In genomic region chr15:29942548-29942947, GRCh38 we compare ENCODE assay signal across 22 cellular contexts.
"Had no signal": no experiment of that assay in that cellular context is flagged by ENCODE, and none has a peak within 500 bp of the region (broad histone marks: within the 10 kb centered on the region; RNA-seq: fewer than 3 reads in every experiment).

No MANE protein-coding gene starts in this region.

- H3K27me3 Mint-ChIP-seq: activated B cell treated with CpG ODN at 0.5 μM for 24 hours; activated CD8-positive, alpha-beta T cell treated with anti-CD3 and anti-CD28 coated beads for 36 hours; naive B cell; type B pancreatic cell had no signal

- H3K27ac Mint-ChIP-seq: activated B cell treated with CpG ODN at 0.5 μM for 24 hours; activated CD8-positive, alpha-beta T cell treated with anti-CD3 and anti-CD28 coated beads for 36 hours; activated naive CD8-positive, alpha-beta T cell treated with anti-CD3 and anti-CD28 coated beads, Interleukin-2, amount 10 ng/mL, durations not matched to agents 7 days and 5 days; activated T-helper 2 cell treated with anti-CD3 and anti-CD28 coated beads, Interferon-gamma antibody, Interleukin-2, Interleukin-4, amounts not matched to agents 10 μg/mL and 5 μg/mL and 100 μg/mL, durations not matched to agents 14 hours and 24 hours and 36 hours; naive B cell; T-cell; type B pancreatic cell had no signal

- H3K4me1 Mint-ChIP-seq: activated B cell treated with CpG ODN at 0.5 μM for 24 hours; activated naive CD8-positive, alpha-beta T cell treated with anti-CD3 and anti-CD28 coated beads, Interleukin-2, amount 10 ng/mL, durations not matched to agents 7 days and 5 days; naive B cell; T-cell had no signal

- H3K9me3 ChIP-seq: gastrocnemius medialis, left ventricle myocardium inferior, mucosa of descending colon, pancreas had no signal

- H3K27me3 ChIP-seq: brain microvascular endothelial cell, gastrocnemius medialis, pancreas had no signal

- H3K27ac ChIP-seq: brain microvascular endothelial cell, gastrocnemius medialis, left ventricle myocardium inferior, pancreas had no signal

- DNase-seq: activated B cell treated with CpG ODN at 0.5 μM for 24 hours; activated CD4-positive, alpha-beta T cell treated with anti-CD3 and anti-CD28 coated beads for 4 hours; activated CD8-positive, alpha-beta T cell treated with anti-CD3 and anti-CD28 coated beads for 36 hours; activated naive CD4-positive, alpha-beta T cell treated with Interleukin-2 at 50 U/mL for 16 hours; activated naive CD8-positive, alpha-beta T cell treated with anti-CD3 and anti-CD28 coated beads, Interleukin-2, amount 10 ng/mL, durations not matched to agents 7 days and 5 days; activated T-cell treated with anti-CD3 and anti-CD28 coated beads, Interleukin-2, amount 50 U/mL, for 1 hour; cortex of kidney; effector CD4-positive, alpha-beta T cell; gastrocnemius medialis; kidney; left ventricle myocardium inferior; mesenchymal stem cell; mucosa of descending colon; naive B cell; pancreas; stimulated activated naive CD8-positive, alpha-beta T cell treated with anti-CD3 and anti-CD28 coated beads, Interleukin-15, Interleukin-2, amounts not matched to agents 100 U/mL and 50 U/mL, for 24 hours; T-cell had no signal

- H3K4me3 Mint-ChIP-seq: activated B cell treated with CpG ODN at 0.5 μM for 24 hours; activated CD8-positive, alpha-beta T cell treated with anti-CD3 and anti-CD28 coated beads for 36 hours; activated naive CD8-positive, alpha-beta T cell treated with anti-CD3 and anti-CD28 coated beads, Interleukin-2, amount 10 ng/mL, durations not matched to agents 7 days and 5 days; naive B cell; T-cell; type B pancreatic cell had no signal

- H3K9me3 Mint-ChIP-seq: activated B cell treated with CpG ODN at 0.5 μM for 24 hours; activated CD8-positive, alpha-beta T cell treated with anti-CD3 and anti-CD28 coated beads for 36 hours; activated naive CD8-positive, alpha-beta T cell treated with anti-CD3 and anti-CD28 coated beads, Interleukin-2, amount 10 ng/mL, durations not matched to agents 7 days and 5 days; activated T-helper 2 cell treated with anti-CD3 and anti-CD28 coated beads, Interferon-gamma antibody, Interleukin-2, Interleukin-4, amounts not matched to agents 10 μg/mL and 5 μg/mL and 100 μg/mL, durations not matched to agents 14 hours and 24 hours and 36 hours; T-cell; type B pancreatic cell had no signal

- H3K4me3 ChIP-seq: gastrocnemius medialis, left ventricle myocardium inferior, mucosa of descending colon, pancreas had no signal

- H3K36me3 ChIP-seq: brain microvascular endothelial cell, gastrocnemius medialis, left ventricle myocardium inferior, pancreas had no signal

- H3K4me1 ChIP-seq: gastrocnemius medialis, left ventricle myocardium inferior, pancreas had no signal

- ATAC-seq: activated CD8-positive, alpha-beta T cell treated with anti-CD3 and anti-CD28 coated beads for 36 hours; esophagus mucosa; gastrocnemius medialis; mucosa of descending colon; pancreas; SK-N-SH treated with all-trans-retinoic acid at 6 μM for 48 hours; stimulated activated naive CD8-positive, alpha-beta T cell treated with anti-CD3 and anti-CD28 coated beads, Interleukin-15, Interleukin-2, amounts not matched to agents 100 U/mL and 50 U/mL, for 24 hours; T-cell had no signal

- H3K36me3 Mint-ChIP-seq: activated naive CD8-positive, alpha-beta T cell treated with anti-CD3 and anti-CD28 coated beads, Interleukin-2, amount 10 ng/mL, durations not matched to agents 7 days and 5 days; naive B cell; T-cell; type B pancreatic cell had no signal
